6 cellular contexts compared by ENCODE assay signal in the genomic region with DNA sequence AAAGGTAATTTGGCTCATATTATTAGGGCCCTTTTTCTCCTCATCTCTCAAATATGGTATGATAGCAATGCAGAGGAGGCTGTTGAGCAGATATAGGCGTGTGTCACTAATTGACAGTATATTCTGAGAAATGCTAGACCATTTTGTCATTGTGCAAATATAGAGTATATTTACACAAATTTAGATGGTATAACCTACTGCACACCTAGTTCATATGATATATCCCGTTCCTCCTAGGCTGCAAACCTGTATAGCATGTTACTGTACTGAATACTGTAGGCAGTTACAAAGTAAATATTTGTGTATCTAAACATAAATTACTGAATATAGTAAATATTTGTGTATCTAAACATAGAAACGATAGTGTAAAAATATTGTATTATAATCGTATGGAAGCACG.
"Had no signal": no experiment of that assay in that cellular context is flagged by ENCODE, and none has a peak within 500 bp of the region (broad histone marks: within the 10 kb centered on the region; RNA-seq: fewer than 3 reads in every experiment).

No MANE protein-coding gene starts in this region.

- H3K4me3 ChIP-seq: GM23338, K562 had no signal

- DNase-seq: H9, HCEC 1CT, IMR-90, KG1 had no signal
